In the genomic region with DNA sequence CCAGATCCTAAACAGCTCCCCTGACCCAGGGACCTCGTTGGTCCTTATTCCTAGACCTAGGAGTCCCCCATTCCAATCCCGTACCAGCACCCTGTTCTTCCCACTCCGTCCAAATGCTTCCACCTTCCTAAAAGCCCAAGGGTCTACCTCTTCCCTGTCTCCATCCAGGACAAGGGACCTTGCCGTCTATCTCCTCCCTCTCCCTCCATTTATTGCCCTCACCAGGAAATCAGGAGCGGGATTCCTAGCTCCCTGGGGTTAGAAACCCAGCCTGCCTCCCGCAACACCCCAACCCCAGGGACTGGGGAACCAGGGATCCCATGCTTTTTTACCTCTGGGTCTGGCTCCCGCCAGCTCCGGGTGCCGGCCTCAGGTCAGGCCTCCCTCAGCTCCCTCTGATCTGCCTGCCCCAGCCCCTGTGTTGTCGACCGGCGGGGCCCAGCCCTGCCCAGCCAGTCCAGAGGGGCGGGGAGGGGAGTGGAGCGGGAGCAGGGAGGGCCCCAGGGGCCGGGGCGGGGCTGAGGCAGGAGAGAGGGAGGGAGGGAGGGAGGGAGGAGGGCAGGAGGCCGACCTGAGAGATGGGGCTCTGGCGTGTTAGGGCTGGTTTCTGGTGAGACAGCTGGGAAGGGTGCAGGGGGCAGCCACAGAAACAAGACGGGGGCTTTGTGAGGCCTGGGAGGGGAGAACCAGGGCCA, we compare ENCODE assay signal across 8 cellular contexts. TPM values are rescaled to one million over a fixed set of nuclear protein-coding genes. Genes with fewer than 3 reads are reported as not detected.
DNase-seq lines count a peak whose midpoint lies in the region; ATAC-seq and TF ChIP-seq lines count a peak whose summit lies in the region.

A gene with protein sequence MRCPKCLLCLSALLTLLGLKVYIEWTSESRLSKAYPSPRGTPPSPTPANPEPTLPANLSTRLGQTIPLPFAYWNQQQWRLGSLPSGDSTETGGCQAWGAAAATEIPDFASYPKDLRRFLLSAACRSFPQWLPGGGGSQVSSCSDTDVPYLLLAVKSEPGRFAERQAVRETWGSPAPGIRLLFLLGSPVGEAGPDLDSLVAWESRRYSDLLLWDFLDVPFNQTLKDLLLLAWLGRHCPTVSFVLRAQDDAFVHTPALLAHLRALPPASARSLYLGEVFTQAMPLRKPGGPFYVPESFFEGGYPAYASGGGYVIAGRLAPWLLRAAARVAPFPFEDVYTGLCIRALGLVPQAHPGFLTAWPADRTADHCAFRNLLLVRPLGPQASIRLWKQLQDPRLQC (minus strand): TSS at position 423 of the 695 bp plus-strand sequence. CDS start 596 bp downstream, outside the sequence.

- peak within 1 kb of the TSS; percentile 84 for H3K27ac Mint-ChIP-seq in activated CD8-positive, alpha-beta T cell treated with anti-CD3 and anti-CD28 coated beads, Interleukin-2, amount 10 ng/mL, durations not matched to agents 7 days and 5 days
- H3K27ac Mint-ChIP-seq in endothelial cell (ENCODE audit: unreplicated experiment) (peak within 1 kb of the TSS; percentile 64), mesothelial cell of epicardium (peak within 1 kb of the TSS; percentile 93)

- H3K4me1 Mint-ChIP-seq in activated CD8-positive, alpha-beta T cell treated with anti-CD3 and anti-CD28 coated beads, Interleukin-2, amount 10 ng/mL, durations not matched to agents 7 days and 5 days (ENCODE audit: low read depth) = peaks cover 53% of the 10 kb centered on the region
- H3K4me1 Mint-ChIP-seq in endothelial cell (ENCODE audit: unreplicated experiment) (peaks cover 27% of the 10 kb centered on the region), mesothelial cell of epicardium (peaks cover 20% of the 10 kb centered on the region)

- no peaks in the 10 kb centered on the region for H3K27me3 Mint-ChIP-seq in activated CD8-positive, alpha-beta T cell treated with anti-CD3 and anti-CD28 coated beads, Interleukin-2, amount 10 ng/mL, durations not matched to agents 7 days and 5 days (ENCODE audit: low read depth)
- peaks cover 8% of the 10 kb centered on the region for H3K27me3 Mint-ChIP-seq in endothelial cell (ENCODE audit: unreplicated experiment)
- no peaks in the 10 kb centered on the region for H3K27me3 Mint-ChIP-seq in mesothelial cell of epicardium (ENCODE audit: low read depth)

- ATAC-seq in activated CD8-positive, alpha-beta T cell treated with anti-CD3 and anti-CD28 coated beads, Interleukin-2, amount 10 ng/mL, durations not matched to agents 7 days and 5 days = peak; percentile 71

- POLR2A ChIA-PET in activated CD8-positive, alpha-beta T cell treated with anti-CD3 and anti-CD28 coated beads, Interleukin-2, amount 10 ng/mL, durations not matched to agents 7 days and 5 days (lab: Charles Lee) = interaction anchor here (0.6 to 1.7 kb wide), 3 partner anchors 9 to 128 kb away, joined by 3 to 6 read pairs (median 5); no protein-coding TSS in a partner anchor

- CTCF ChIA-PET in activated CD8-positive, alpha-beta T cell treated with anti-CD3 and anti-CD28 coated beads, Interleukin-2, amount 10 ng/mL, durations not matched to agents 7 days and 5 days (lab: Charles Lee) = interaction anchor here (0.9 to 1.2 kb wide), 4 partner anchors 8 to 143 kb away, joined by 3 to 4 read pairs (median 4); no protein-coding TSS in a partner anchor

- DNase-seq in ELF-1 (ENCODE audit: low read depth, low spot score) (peak; percentile 78), NCI-H2029 (lab: John Stamatoyannopoulos, UW) (peak; percentile 86), endothelial cell (ENCODE audit: low spot score) (peak; percentile 56), mesothelial cell of epicardium (ENCODE audit: low spot score in 2 of 2, unreplicated experiment in 2 of 2) (peak; percentile 65 to 71), H4 (ENCODE audit: low spot score) (no peak), COLO829 (ENCODE audit: low spot score) (no peak)
- DNase-seq in activated CD8-positive, alpha-beta T cell treated with anti-CD3 and anti-CD28 coated beads, Interleukin-2, amount 10 ng/mL, durations not matched to agents 7 days and 5 days = peak; percentile 71
- peak; percentile 26 for DNase-seq in stimulated activated naive CD4-positive, alpha-beta T cell treated with Interleukin-2 at 50 U/mL for 16 hours (lab: John Stamatoyannopoulos, UW)

- no peaks in the 10 kb centered on the region for H3K9me3 Mint-ChIP-seq in activated CD8-positive, alpha-beta T cell treated with anti-CD3 and anti-CD28 coated beads, Interleukin-2, amount 10 ng/mL, durations not matched to agents 7 days and 5 days (ENCODE audit: insufficient read depth)
- H3K9me3 Mint-ChIP-seq in endothelial cell (ENCODE audit: unreplicated experiment) (no peaks in the 10 kb centered on the region), mesothelial cell of epicardium (no peaks in the 10 kb centered on the region)

- peaks cover 23% of the 10 kb centered on the region for H3K36me3 Mint-ChIP-seq in activated CD8-positive, alpha-beta T cell treated with anti-CD3 and anti-CD28 coated beads, Interleukin-2, amount 10 ng/mL, durations not matched to agents 7 days and 5 days (ENCODE audit: low read depth)
- H3K36me3 Mint-ChIP-seq in endothelial cell (ENCODE audit: low read depth, unreplicated experiment) (peaks cover 13% of the 10 kb centered on the region), mesothelial cell of epicardium (peaks cover 10% of the 10 kb centered on the region)

- H3K4me3 Mint-ChIP-seq in activated CD8-positive, alpha-beta T cell treated with anti-CD3 and anti-CD28 coated beads, Interleukin-2, amount 10 ng/mL, durations not matched to agents 7 days and 5 days = peak within 1 kb of the TSS; percentile 77
- H3K4me3 Mint-ChIP-seq in endothelial cell (ENCODE audit: unreplicated experiment) (peak within 1 kb of the TSS; percentile 93), mesothelial cell of epicardium (peak within 1 kb of the TSS; percentile 81)

- no peak for TF ChIP-seq CTCF in endothelial cell (IDR thresholded peaks at IDR 0.05; ENCODE audit: unreplicated experiment)
- TF ChIP-seq CTCF in mesothelial cell of epicardium (IDR thresholded peaks at IDR 0.05; ENCODE audit: unreplicated experiment) = no peak

RNA-seq across cellular contexts. Expression of the gene that starts here (rescaled TPM):
- 1 to 10 TPM; 2.9 to 5.2 TPM for total RNA-seq in activated CD8-positive, alpha-beta T cell treated with anti-CD3 and anti-CD28 coated beads, Interleukin-2, amount 10 ng/mL, durations not matched to agents 7 days and 5 days
- 10.7 TPM for total RNA-seq in endothelial cell (ENCODE audit: unreplicated experiment)
- 4.5 to 5.1 TPM (median 4.9 TPM) in 3 replicates for total RNA-seq in mesothelial cell of epicardium
- total RNA-seq in H4 (2014; rRNA removed; shearing (Covaris generic)) = not detected in 2 replicates

Comparison
In these comparisons a context has a peak if more than half of its experiments do, and no peak if none do; other contexts are left out.
1. DNase-seq: peak in ELF-1 (single experiment), NCI-H2029 (single experiment), activated CD8-positive, alpha-beta T cell treated with anti-CD3 and anti-CD28 coated beads, Interleukin-2, amount 10 ng/mL, durations not matched to agents 7 days and 5 days (single experiment), endothelial cell (single experiment), mesothelial cell of epicardium (2 of 2) and stimulated activated naive CD4-positive, alpha-beta T cell treated with Interleukin-2 at 50 U/mL for 16 hours (single experiment); none in H4 (single experiment) and COLO829 (single experiment).
2. Peak in every context shown above with its lines, with median percentiles within 50 percentile points of each other: H3K27ac Mint-ChIP-seq and H3K4me3 Mint-ChIP-seq.